2 cellular contexts compared by ENCODE assay signal in genomic region chr13:22127277-22128143, GRCh38.
TF ChIP-seq lines count a peak whose summit lies in the region.

No MANE protein-coding gene starts in this region.

TF ChIP-seq in IMR-90, 13 proteins besides CTCF, POLR2A, EP300 and RAD21 (continued from another document):
- TF ChIP-seq CHD1 (IDR thresholded peaks at IDR 0.05; ENCODE audit: low read depth, low read length) (no peak), NFE2L2 (IDR thresholded peaks at IDR 0.05; ENCODE audit: low read depth, low read length) (no peak), FOS (IDR thresholded peaks at IDR 0.05; ENCODE audit: low read depth, low read length) (no peak), MAFK (IDR thresholded peaks at IDR 0.05; ENCODE audit: low read depth, low read length) (no peak), RFX5 (IDR thresholded peaks at IDR 0.05; ENCODE audit: low read depth, low read length) (no peak), RCOR1 (IDR thresholded peaks at IDR 0.05; ENCODE audit: insufficient replicate concordance, low read length) (no peak)

TF ChIP-seq in SK-N-SH treated with all-trans-retinoic acid at 6 μM for 48 hours, 23 proteins besides CTCF, POLR2A, EP300 and RAD21 (continued from another document):
- TF ChIP-seq POU6F1 (CRISPR knock-in tag; IDR thresholded peaks at IDR 0.05; ENCODE audit: borderline replicate concordance, low read depth) (no peak), PATZ1 (CRISPR knock-in tag; IDR thresholded peaks at IDR 0.05; ENCODE audit: borderline replicate concordance) (no peak), TSHZ2 (CRISPR knock-in tag; IDR thresholded peaks at IDR 0.05) (no peak)
